In genomic region chr1:115530407-115530806, GRCh38 we compare ENCODE assay signal across 17 cellular contexts.
DNase-seq lines count a peak whose midpoint lies in the region; ATAC-seq, FAIRE-seq and TF ChIP-seq lines count a peak whose summit lies in the region.
"Had no signal": no experiment of that assay in that cellular context is flagged by ENCODE, and none has a peak within 500 bp of the region (broad histone marks: within the 10 kb centered on the region; RNA-seq: fewer than 3 reads in every experiment).

No MANE protein-coding gene starts in this region.

- no CpG with 5 or more reads among the region's 1 CpG for WGBS in mesenchymal stem cell
- 93 to 97% (median 96%) methylated on average over 1 of the region's 1 CpG for WGBS in ovary, 3 donors

- no peak overlapping the region for H3K18ac ChIP-seq in mesenchymal stem cell (ENCODE audit: low read depth in 1 of 2, low read length in 2 of 2)

- no peak overlapping the region for H3K23ac ChIP-seq in mesenchymal stem cell (ENCODE audit: low read length in 2 of 2)

- H2BK120ac ChIP-seq in mesenchymal stem cell (ENCODE audit: low read depth, low read length) = no peak overlapping the region

- H3K27ac ChIP-seq in mesenchymal stem cell (ENCODE audit: low read length, poor library complexity, severe bottlenecking) (peak overlapping the region; percentile 53), ovary (no peak overlapping the region)
- H3K27ac ChIP-seq: coronary artery, esophagus muscularis mucosa had no signal

- H3K9me3 ChIP-seq in mesenchymal stem cell (ENCODE audit: control insufficient read depth, low read length) (no peaks in the 10 kb centered on the region), ovary (no peaks in the 10 kb centered on the region)

- H4K91ac ChIP-seq in mesenchymal stem cell (ENCODE audit: low read length) = no peak overlapping the region

- H4K8ac ChIP-seq in mesenchymal stem cell (ENCODE audit: low read length) = no peak overlapping the region

- peak overlapping the region in 1 of 2 experiments; percentile 80 for H2BK12ac ChIP-seq in mesenchymal stem cell (ENCODE audit: low read length in 2 of 2)

- no peak overlapping the region for H2BK5ac ChIP-seq in mesenchymal stem cell (ENCODE audit: low read depth, low read length, poor library complexity, severe bottlenecking)

- intact Hi-C loops in ovary (cut with DNase I) = no loop called here

- H3K79me1 ChIP-seq in mesenchymal stem cell (replicated peaks; ENCODE audit: low read length, poor library complexity, severe bottlenecking) = no peaks in the 10 kb centered on the region

- no peak for FAIRE-seq in bronchial epithelial cell (lab: Jason Lieb, UNC)

- H3K4me2 ChIP-seq in mesenchymal stem cell (ENCODE audit: low read length, poor library complexity, severe bottlenecking) = no peak overlapping the region

- H3K9ac ChIP-seq in mesenchymal stem cell (ENCODE audit: low read length) = peak overlapping the region; percentile 66

- no peak overlapping the region for H2AFZ ChIP-seq in mesenchymal stem cell (ENCODE audit: low read depth, low read length)

- no peak for TF ChIP-seq CTCF in bronchial epithelial cell (IDR thresholded peaks at IDR 0.05; ENCODE audit: insufficient read depth, low read length, severe bottlenecking)
- no peak for TF ChIP-seq CTCF in ovary (IDR thresholded peaks at IDR 0.05)

- no peaks in the 10 kb centered on the region for H3K27me3 ChIP-seq in bronchial epithelial cell (ENCODE audit: control insufficient read depth, insufficient read depth, low read length)
- H3K27me3 ChIP-seq in mesenchymal stem cell (ENCODE audit: control insufficient read depth in 1 of 2, insufficient read depth in 1 of 2, low read length in 2 of 2) = no peaks in the 10 kb centered on the region
- no peaks in the 10 kb centered on the region for H3K27me3 ChIP-seq in ovary
- H3K27me3 ChIP-seq: esophagus muscularis mucosa had no signal

- H2AK5ac ChIP-seq in mesenchymal stem cell (ENCODE audit: low read length, severe bottlenecking) = no peak overlapping the region

- no peaks in the 10 kb centered on the region for H3K36me3 ChIP-seq in bronchial epithelial cell (ENCODE audit: control insufficient read depth, insufficient read depth, low read length)
- H3K36me3 ChIP-seq in mesenchymal stem cell (ENCODE audit: control insufficient read depth in 1 of 2, insufficient read depth in 2 of 2, low read depth in 1 of 2, low read length in 2 of 2) = no peaks in the 10 kb centered on the region
- H3K36me3 ChIP-seq in ovary = no peaks in the 10 kb centered on the region
- H3K36me3 ChIP-seq: esophagus muscularis mucosa had no signal

- no peak overlapping the region for H2BK15ac ChIP-seq in mesenchymal stem cell (ENCODE audit: low read depth, poor library complexity, severe bottlenecking)

- H3K4ac ChIP-seq in mesenchymal stem cell (ENCODE audit: low read depth in 1 of 2, low read length in 2 of 2) = no peak overlapping the region

- DNase-seq in AG20443 (ENCODE audit: low spot score) (peak; percentile 72), HT1080 (ENCODE audit: low read depth) (peak; percentile 87), bronchial epithelial cell (ENCODE audit: low read depth) (peak; percentile 69), mesenchymal stem cell (peak; percentile 64), ovary (no peak), T-helper 1 cell (no peak)
- DNase-seq: activated naive CD8-positive, alpha-beta T cell treated with anti-CD3 and anti-CD28 coated beads, Interleukin-2, amount 10 ng/mL, durations not matched to agents 7 days and 5 days; CD4-positive, CD25-positive, alpha-beta regulatory T cell; MV-4-11; naive thymus-derived CD4-positive, alpha-beta T cell; NCI-H2171 treated with DMSO at 0.1 percent for 48 hours; stimulated activated CD4-positive, alpha-beta T cell treated with anti-CD3 and anti-CD28 coated beads, Interleukin-2, amount 100 ng/mL, for 24 hours; SW 1271 had no signal

- no peak for TF ChIP-seq EP300 in ovary (IDR thresholded peaks at IDR 0.05)

- no peak for TF ChIP-seq POLR2A in ovary (IDR thresholded peaks at IDR 0.05)

- no peak overlapping the region for H3K14ac ChIP-seq in mesenchymal stem cell (ENCODE audit: low read length in 2 of 2)

- H3K4me1 ChIP-seq in mesenchymal stem cell (ENCODE audit: control insufficient read depth, insufficient read depth, low read depth, low read length) = peaks cover 13% of the 10 kb centered on the region
- H3K4me1 ChIP-seq in ovary (ENCODE audit: insufficient read depth) = no peaks in the 10 kb centered on the region

- no peak for ATAC-seq in GM18873 (IDR thresholded peaks at IDR 0.05; ENCODE audit: low FRiP score, unreplicated experiment)
- no peak for ATAC-seq in HG02970 (IDR thresholded peaks at IDR 0.05; ENCODE audit: low FRiP score, unreplicated experiment)
- ATAC-seq: naive thymus-derived CD4-positive, alpha-beta T cell had no signal

- H3K4me3 ChIP-seq in bronchial epithelial cell (ENCODE audit: low read depth, low read length) (no peak overlapping the region), mesenchymal stem cell (ENCODE audit: insufficient read depth in 1 of 2, low read depth in 1 of 2, low read length in 2 of 2) (no peak overlapping the region), ovary (no peak overlapping the region)
- H3K4me3 ChIP-seq: coronary artery, esophagus muscularis mucosa had no signal

Comparison
In these comparisons a context has a peak if more than half of its experiments do, and no peak if none do; other contexts are left out.
1. DNase-seq: peak in AG20443 (single experiment), HT1080 (single experiment), bronchial epithelial cell (single experiment) and mesenchymal stem cell (single experiment); none in ovary (0 of 5) and T-helper 1 cell (0 of 5).